8 cellular contexts compared by ENCODE assay signal in the genomic region with DNA sequence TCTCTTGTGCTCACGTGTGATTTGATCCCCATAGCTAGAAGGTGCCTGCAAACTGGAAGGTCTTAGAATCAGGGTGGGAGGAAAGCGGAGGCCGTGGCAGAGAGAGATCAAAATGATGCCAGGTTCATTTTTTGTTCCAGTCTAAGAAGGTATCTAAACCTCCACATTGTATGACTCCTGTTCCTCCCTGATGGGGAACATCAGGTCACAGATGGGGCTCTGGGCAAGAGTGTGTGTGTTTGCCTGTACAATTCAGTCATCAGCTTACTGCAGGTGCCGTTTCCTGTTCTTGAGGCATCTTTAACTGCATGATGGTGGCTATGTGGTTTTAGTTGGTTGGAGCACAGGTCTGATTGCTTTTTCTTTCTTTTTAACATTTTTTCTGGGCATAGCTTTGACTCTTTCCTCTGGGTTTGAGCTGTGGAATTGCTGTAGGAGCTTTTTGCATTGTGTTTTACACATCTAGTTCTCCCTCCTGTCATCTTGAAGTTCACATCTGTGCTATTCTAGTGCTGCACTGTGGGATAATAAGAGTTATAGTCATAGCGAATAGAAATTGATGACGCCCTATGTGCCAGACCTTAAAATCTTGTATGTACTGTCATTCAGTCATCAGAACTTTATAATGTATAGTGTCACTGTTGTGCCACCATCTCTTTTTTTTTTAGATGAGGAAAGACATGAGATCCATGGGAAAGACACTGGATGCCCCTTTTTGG. TPM values are rescaled to one million over a fixed set of nuclear protein-coding genes. Genes with fewer than 3 reads are reported as not detected.
A peak's percentile ranks its signal among the peaks of the same experiment; 100 is the strongest.
DNase-seq lines count a peak whose midpoint lies in the region; ATAC-seq and TF ChIP-seq lines count a peak whose summit lies in the region.

No MANE protein-coding gene starts in this region.

- no peaks in the 10 kb centered on the region for H3K36me3 ChIP-seq in tibial nerve

- peaks cover 62% of the 10 kb centered on the region for H3K4me1 Mint-ChIP-seq in activated T-cell treated with anti-CD3 and anti-CD28 coated beads, Interleukin-2, amount 50 U/mL, for 4 hours (ENCODE audit: low read depth)

- H3K27ac ChIP-seq in tibial nerve: peak overlapping the region in 3 of 4 donors; percentile 13 to 70 (median 37)

- no peaks in the 10 kb centered on the region for H3K27me3 Mint-ChIP-seq in activated T-cell treated with anti-CD3 and anti-CD28 coated beads, Interleukin-2, amount 50 U/mL, for 4 hours (ENCODE audit: low read depth)

- peak; percentile 70 for ATAC-seq in HG03439 (IDR thresholded peaks at IDR 0.05; ENCODE audit: unreplicated experiment)
- peak; percentile 78 to 82 for ATAC-seq in activated T-cell treated with anti-CD3 and anti-CD28 coated beads, Interleukin-2, amount 50 U/mL, for 4 hours
- ATAC-seq in Right ventricle myocardium inferior: no peak

- no peak overlapping the region for H3K4me3 ChIP-seq in tibial nerve

- H3K36me3 Mint-ChIP-seq in activated T-cell treated with anti-CD3 and anti-CD28 coated beads, Interleukin-2, amount 50 U/mL, for 4 hours (ENCODE audit: insufficient read depth): peaks cover 2% of the 10 kb centered on the region

- no peaks in the 10 kb centered on the region for H3K27me3 ChIP-seq in tibial nerve

- no peak for TF ChIP-seq EP300 in tibial nerve (IDR thresholded peaks at IDR 0.05)

- H3K9me3 ChIP-seq in tibial nerve: no peaks in the 10 kb centered on the region

- H3K4me3 Mint-ChIP-seq in activated T-cell treated with anti-CD3 and anti-CD28 coated beads, Interleukin-2, amount 50 U/mL, for 4 hours: peak overlapping the region; percentile 69

- intact Hi-C loops in Right ventricle myocardium inferior (cut with DNase I): no loop called here

- peaks cover 0 to 81% (median 11%) of the 10 kb centered on the region in 4 donors for H3K4me1 ChIP-seq in tibial nerve

- DNase-seq in activated CD8-positive, alpha-beta memory T cell treated with anti-CD3 and anti-CD28 coated beads for 24 hours: peak; percentile 73
- no peak for DNase-seq in activated CD8-positive, alpha-beta memory T cell treated with anti-CD3 and anti-CD28 coated beads, Interleukin-2, amount 50 U/mL, for 48 hours
- DNase-seq in activated T-cell treated with anti-CD3 and anti-CD28 coated beads, Interleukin-2, amount 50 U/mL, for 4 hours: peak; percentile 29
- DNase-seq in tibial nerve (ENCODE audit: low spot score in 2 of 2): no peak
- no peak for DNase-seq in Right ventricle myocardium inferior (ENCODE audit: missing footprints)
- DNase-seq in C1 segment of cervical spinal cord (lab: John Stamatoyannopoulos, UW): no peak
- DNase-seq in amniotic stem cell (lab: John Stamatoyannopoulos, UW): no peak

- H3K9me3 Mint-ChIP-seq in activated T-cell treated with anti-CD3 and anti-CD28 coated beads, Interleukin-2, amount 50 U/mL, for 4 hours: no peaks in the 10 kb centered on the region

- WGBS in tibial nerve, 2 donors: 87% methylated on average over 6 of the region's 6 CpGs

- no peak for TF ChIP-seq CTCF in tibial nerve (IDR thresholded peaks at IDR 0.05)

- TF ChIP-seq POLR2A in tibial nerve (IDR thresholded peaks at IDR 0.05): no peak

RNA-seq across cellular contexts. Expression of gene ARHGAP26, which starts 30.8 kb away (rescaled TPM):
- 10 to 100 TPM in 1 of 3 donors, 1 to 10 TPM in 2; 9.1 to 11.7 (median 9.7) TPM for total RNA-seq in activated T-cell treated with anti-CD3 and anti-CD28 coated beads, Interleukin-2, amount 50 U/mL, for 4 hours
- total RNA-seq in tibial nerve (10 to 100 TPM; 33.7 to 77.8 (median 57.8) TPM), Right ventricle myocardium inferior (29.8 TPM)

Comparison
In these comparisons a context has a peak if more than half of its experiments do, and no peak if none do; other contexts are left out.
1. DNase-seq: peak in activated CD8-positive, alpha-beta memory T cell treated with anti-CD3 and anti-CD28 coated beads for 24 hours (single experiment) and activated T-cell treated with anti-CD3 and anti-CD28 coated beads, Interleukin-2, amount 50 U/mL, for 4 hours (single experiment); none in activated CD8-positive, alpha-beta memory T cell treated with anti-CD3 and anti-CD28 coated beads, Interleukin-2, amount 50 U/mL, for 48 hours (single experiment), tibial nerve (0 of 2), Right ventricle myocardium inferior (single experiment), C1 segment of cervical spinal cord (0 of 14) and amniotic stem cell (single experiment).